9 cellular contexts compared by ENCODE assay signal in the genomic region with DNA sequence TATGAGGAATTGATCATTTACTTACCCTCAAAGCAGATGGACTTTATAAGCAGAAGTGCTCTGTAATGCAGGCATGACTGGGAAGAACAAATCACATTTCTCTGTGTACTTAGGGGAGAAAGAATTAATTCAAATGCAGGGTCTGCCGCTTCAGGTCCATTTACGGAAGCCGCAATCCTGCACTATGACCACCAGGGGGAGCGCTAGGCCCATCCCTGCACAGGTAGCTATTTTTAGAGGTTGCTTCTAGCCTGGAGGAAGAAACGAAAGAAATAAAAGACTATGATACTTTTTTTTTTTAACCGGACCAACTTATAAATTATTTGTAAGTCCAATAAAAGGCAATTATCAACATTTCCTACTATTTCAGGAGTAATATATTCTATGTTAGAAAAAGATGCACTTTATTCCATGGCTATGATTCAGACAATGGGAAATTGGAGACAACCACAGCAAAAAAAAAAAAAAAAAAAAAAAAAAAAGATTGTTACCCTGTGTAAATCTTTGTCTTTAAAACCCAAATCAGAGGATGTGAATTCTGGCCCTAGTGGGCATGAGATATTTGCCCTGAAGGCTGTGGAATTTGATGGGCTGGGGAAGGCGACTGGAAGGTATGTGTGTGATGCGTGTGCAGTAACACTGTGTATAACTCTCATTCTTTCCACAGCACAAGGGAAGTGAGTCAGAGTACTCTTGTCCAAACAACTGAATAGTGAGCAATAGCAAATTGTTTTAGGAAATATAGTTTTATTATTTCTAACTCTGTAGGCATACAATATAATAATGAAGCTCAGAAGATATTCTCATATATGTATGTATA. TPM values are rescaled to one million over a fixed set of nuclear protein-coding genes. Genes with fewer than 3 reads are reported as not detected.
A peak's percentile ranks its signal among the peaks of the same experiment; 100 is the strongest.
DNase-seq lines count a peak whose midpoint lies in the region; ATAC-seq and TF ChIP-seq lines count a peak whose summit lies in the region.
"Had no signal": no experiment of that assay in that cellular context is flagged by ENCODE, and none has a peak within 500 bp of the region (broad histone marks: within the 10 kb centered on the region; RNA-seq: fewer than 3 reads in every experiment).

No MANE protein-coding gene starts in this region.

- TF ChIP-seq CTCF in PC-9 (conservative IDR thresholded peaks at IDR 0.05) (peak; percentile 98), fibroblast of lung (conservative IDR thresholded peaks at IDR 0.05 in 1 of 2, IDR thresholded peaks at IDR 0.05 in 1 of 2; ENCODE audit: low read depth in 1 of 2, low read length in 2 of 2) (peak; percentile 95 to 97), neural progenitor cell (IDR thresholded peaks at IDR 0.05) (peak; percentile 99)

- H2AFZ ChIP-seq in PC-9: no peak overlapping the region
- H2AFZ ChIP-seq in fibroblast of lung (ENCODE audit: low read length): no peak overlapping the region
- H2AFZ ChIP-seq in neural progenitor cell (replicated peaks): no peak overlapping the region

- no peaks in the 10 kb centered on the region for H3K9me2 ChIP-seq in PC-9 (ENCODE audit: insufficient read depth)

- CTCF ChIA-PET in PC-9 (lab: Charles Lee): interaction anchor here (0.5 to 0.7 kb wide), 2 partner anchors 10 to 1285 kb away, joined by 3 to 4 read pairs; no protein-coding TSS in a partner anchor

- peak in 11 of 14 donors; percentile 10 to 62 (median 25) for DNase-seq in C1 segment of cervical spinal cord (lab: John Stamatoyannopoulos, UW)
- DNase-seq in PC-9: peak; percentile 60 to 61
- DNase-seq in activated T-cell treated with anti-CD3 and anti-CD28 coated beads, Interleukin-2, amount 50 U/mL, for 4 hours: peak; percentile 58
- peak; percentile 90 to 98 for DNase-seq in fibroblast of lung (ENCODE audit: low read depth in 2 of 2)
- peak; percentile 76 for DNase-seq in neural progenitor cell (ENCODE audit: low spot score)
- DNase-seq in stimulated activated naive CD8-positive, alpha-beta T cell treated with anti-CD3 and anti-CD28 coated beads, Interleukin-15, amount 100 ng/mL, for 72 hours: peak; percentile 57 to 64

- no peak overlapping the region for H3K4me3 Mint-ChIP-seq in activated T-cell treated with anti-CD3 and anti-CD28 coated beads, Interleukin-2, amount 50 U/mL, for 4 hours
- no peak overlapping the region for H3K4me3 Mint-ChIP-seq in neural progenitor cell
- H3K4me3 Mint-ChIP-seq in stimulated activated naive CD8-positive, alpha-beta T cell treated with anti-CD3 and anti-CD28 coated beads, Interleukin-15, amount 100 ng/mL, for 72 hours: no peak overlapping the region
- H3K4me3 Mint-ChIP-seq: T-helper 1 cell treated with Interleukin-12 subunit alpha and Interleukin-12 subunit beta and Interleukin-4 antibody, amounts not matched to agents 30 μg/mL and 1 μg/mL, for 36 hours had no signal

- H3K4me1 ChIP-seq in PC-9 (replicated peaks; ENCODE audit: insufficient read depth): no peaks in the 10 kb centered on the region
- peaks cover 3% of the 10 kb centered on the region for H3K4me1 ChIP-seq in fibroblast of lung (ENCODE audit: control insufficient read depth, extremely low read depth, insufficient read depth, low read length)
- peaks cover under 1% of the 10 kb centered on the region for H3K4me1 ChIP-seq in neural progenitor cell

- H3K4me3 ChIP-seq in PC-9 (no peak overlapping the region), fibroblast of lung (replicated peaks in 1 of 4; ENCODE audit: control extremely low read depth in 1 of 4, insufficient read depth in 1 of 4, low read depth in 3 of 4, low read length in 4 of 4) (peak overlapping the region in 1 of 4 experiments; percentile 29), neural progenitor cell (no peak overlapping the region)

- H3K9me3 ChIP-seq in PC-9 (ENCODE audit: insufficient read depth, low read depth) (no peaks in the 10 kb centered on the region), fibroblast of lung (ENCODE audit: control insufficient read depth, insufficient read depth, low read depth, low read length) (no peaks in the 10 kb centered on the region), neural progenitor cell (ENCODE audit: low read depth) (no peaks in the 10 kb centered on the region)

- H3K27ac Mint-ChIP-seq in neural progenitor cell: no peak overlapping the region
- no peak overlapping the region for H3K27ac Mint-ChIP-seq in stimulated activated naive CD8-positive, alpha-beta T cell treated with anti-CD3 and anti-CD28 coated beads, Interleukin-15, amount 100 ng/mL, for 72 hours
- H3K27ac Mint-ChIP-seq: T-helper 1 cell treated with Interleukin-12 subunit alpha and Interleukin-12 subunit beta and Interleukin-4 antibody, amounts not matched to agents 30 μg/mL and 1 μg/mL, for 36 hours had no signal

- intact Hi-C loops in PC-9 (cut with micrococcal nuclease; ENCODE audit: unreplicated experiment): loop anchor here (1.0 to 10.0 kb wide), 3 partner anchors 137 to 1933 kb away; no protein-coding TSS in a partner anchor

- H3K27me3 ChIP-seq in PC-9 (ENCODE audit: insufficient read depth, low read depth) (peaks cover 59% of the 10 kb centered on the region), fibroblast of lung (ENCODE audit: control insufficient read depth, insufficient read depth, low read length) (no peaks in the 10 kb centered on the region), neural progenitor cell (no peaks in the 10 kb centered on the region)

- H3K9me3 Mint-ChIP-seq in activated T-cell treated with anti-CD3 and anti-CD28 coated beads, Interleukin-2, amount 50 U/mL, for 4 hours: no peaks in the 10 kb centered on the region
- H3K9me3 Mint-ChIP-seq in neural progenitor cell: peaks cover 3% of the 10 kb centered on the region
- H3K9me3 Mint-ChIP-seq in stimulated activated naive CD8-positive, alpha-beta T cell treated with anti-CD3 and anti-CD28 coated beads, Interleukin-15, amount 100 ng/mL, for 72 hours: no peaks in the 10 kb centered on the region
- H3K9me3 Mint-ChIP-seq: T-helper 1 cell treated with Interleukin-12 subunit alpha and Interleukin-12 subunit beta and Interleukin-4 antibody, amounts not matched to agents 30 μg/mL and 1 μg/mL, for 36 hours had no signal

- POLR2A ChIA-PET in PC-9 (lab: Charles Lee; ENCODE audit: unreplicated experiment): no interaction called here

- H3K4me1 Mint-ChIP-seq in activated T-cell treated with anti-CD3 and anti-CD28 coated beads, Interleukin-2, amount 50 U/mL, for 4 hours (ENCODE audit: low read depth): no peaks in the 10 kb centered on the region
- peaks cover 8% of the 10 kb centered on the region for H3K4me1 Mint-ChIP-seq in neural progenitor cell
- no peaks in the 10 kb centered on the region for H3K4me1 Mint-ChIP-seq in stimulated activated naive CD8-positive, alpha-beta T cell treated with anti-CD3 and anti-CD28 coated beads, Interleukin-15, amount 100 ng/mL, for 72 hours

- H3K4me2 ChIP-seq in PC-9 (0 out of 2 replicates have a peak overlapping the region, but pooled peaks have one; percentile 6), fibroblast of lung (ENCODE audit: extremely low read depth, insufficient read depth, low read length) (peak overlapping the region; percentile 63), neural progenitor cell (no peak overlapping the region)

- H3K36me3 ChIP-seq in PC-9 (ENCODE audit: low read depth): no peaks in the 10 kb centered on the region
- H3K36me3 ChIP-seq in fibroblast of lung (ENCODE audit: control insufficient read depth, insufficient read depth, low read length): no peaks in the 10 kb centered on the region
- H3K36me3 ChIP-seq in neural progenitor cell: no peaks in the 10 kb centered on the region

- ATAC-seq in GM19035 (IDR thresholded peaks at IDR 0.05; ENCODE audit: unreplicated experiment) (peak; percentile 79), HG03571 (IDR thresholded peaks at IDR 0.05; ENCODE audit: unreplicated experiment) (peak; percentile 75)
- ATAC-seq in activated T-cell treated with anti-CD3 and anti-CD28 coated beads, Interleukin-2, amount 50 U/mL, for 4 hours: peak; percentile 40 to 46
- ATAC-seq in stimulated activated naive CD8-positive, alpha-beta T cell treated with anti-CD3 and anti-CD28 coated beads, Interleukin-15, amount 100 ng/mL, for 72 hours: peak; percentile 70

- no peak overlapping the region for H3K9ac ChIP-seq in fibroblast of lung (ENCODE audit: insufficient read depth, low read length)
- H3K9ac ChIP-seq in neural progenitor cell: no peak overlapping the region

- BruUV-seq in PC-9 (replicated peaks; lab: Mats Ljungman, UMichigan): no TSS peak

- H3K27me3 Mint-ChIP-seq in activated T-cell treated with anti-CD3 and anti-CD28 coated beads, Interleukin-2, amount 50 U/mL, for 4 hours (ENCODE audit: low read depth): peaks cover 7% of the 10 kb centered on the region
- peaks cover 2% of the 10 kb centered on the region for H3K27me3 Mint-ChIP-seq in neural progenitor cell (ENCODE audit: insufficient read depth, low read depth)
- peaks cover 38% of the 10 kb centered on the region for H3K27me3 Mint-ChIP-seq in stimulated activated naive CD8-positive, alpha-beta T cell treated with anti-CD3 and anti-CD28 coated beads, Interleukin-15, amount 100 ng/mL, for 72 hours

- H3F3A ChIP-seq in PC-9 (ENCODE audit: insufficient read depth, low read depth) (no peaks in the 10 kb centered on the region), neural progenitor cell (ENCODE audit: low read depth) (no peaks in the 10 kb centered on the region)

- no peaks in the 10 kb centered on the region for H4K20me1 ChIP-seq in PC-9 (ENCODE audit: insufficient read depth)
- no peaks in the 10 kb centered on the region for H4K20me1 ChIP-seq in fibroblast of lung (ENCODE audit: control insufficient read depth, extremely low read depth, insufficient read depth, low read length)
- no peaks in the 10 kb centered on the region for H4K20me1 ChIP-seq in neural progenitor cell (ENCODE audit: low read depth)

- no peaks in the 10 kb centered on the region for H3K36me3 Mint-ChIP-seq in activated T-cell treated with anti-CD3 and anti-CD28 coated beads, Interleukin-2, amount 50 U/mL, for 4 hours (ENCODE audit: insufficient read depth)
- H3K36me3 Mint-ChIP-seq in neural progenitor cell: peaks cover 1% of the 10 kb centered on the region

- H3K79me2 ChIP-seq in PC-9 (ENCODE audit: low read depth) (no peaks in the 10 kb centered on the region), fibroblast of lung (ENCODE audit: control insufficient read depth, insufficient read depth, low read length) (no peaks in the 10 kb centered on the region), neural progenitor cell (ENCODE audit: low read depth) (no peaks in the 10 kb centered on the region)

- H3K27ac ChIP-seq in PC-9 (no peak overlapping the region), fibroblast of lung (ENCODE audit: insufficient read depth, low read length) (peak overlapping the region; percentile 11), neural progenitor cell (no peak overlapping the region)

RNA-seq across cellular contexts. Expression of gene FYB2, which starts 12.9 kb away (rescaled TPM):
- total RNA-seq in PC-9 (2021): not detected in 2 replicates
- total RNA-seq in activated T-cell treated with anti-CD3 and anti-CD28 coated beads, Interleukin-2, amount 50 U/mL, for 4 hours: not detected
- not detected in 2 replicates for total RNA-seq in fibroblast of lung
- polyA plus RNA-seq in fibroblast of lung: not detected in 2 replicates
- not detected in 2 replicates for polyA plus RNA-seq in fibroblast of lung (2012)
- not detected in 2 replicates for polyA minus RNA-seq in fibroblast of lung (ENCODE audit: low replicate concordance)
- total RNA-seq in neural progenitor cell (ENCODE audit: low replicate concordance): 5.0 and 8.9 TPM in 2 replicates

RNA-seq across cellular contexts. Expression of gene C8A, which starts 22.5 kb away (rescaled TPM):
- total RNA-seq in PC-9 (2021) (not detected in 2 replicates), fibroblast of lung (not detected in 2 replicates), neural progenitor cell (ENCODE audit: low replicate concordance) (not detected in 2 replicates)
- total RNA-seq in activated T-cell treated with anti-CD3 and anti-CD28 coated beads, Interleukin-2, amount 50 U/mL, for 4 hours: not detected
- polyA plus RNA-seq in fibroblast of lung: not detected in 2 replicates
- polyA plus RNA-seq in fibroblast of lung (2012): not detected in 2 replicates
- not detected in 2 replicates for polyA minus RNA-seq in fibroblast of lung (ENCODE audit: low replicate concordance)

Comparison
In these comparisons a context has a peak if more than half of its experiments do, and no peak if none do; other contexts are left out.
1. DNase-seq: peak in every context shown above with its lines; median percentile 94 in fibroblast of lung; 76 in neural progenitor cell; 60 in PC-9; 60 in stimulated activated naive CD8-positive, alpha-beta T cell treated with anti-CD3 and anti-CD28 coated beads, Interleukin-15, amount 100 ng/mL, for 72 hours; 58 in activated T-cell treated with anti-CD3 and anti-CD28 coated beads, Interleukin-2, amount 50 U/mL, for 4 hours; 25 in C1 segment of cervical spinal cord.